In the genomic region with DNA sequence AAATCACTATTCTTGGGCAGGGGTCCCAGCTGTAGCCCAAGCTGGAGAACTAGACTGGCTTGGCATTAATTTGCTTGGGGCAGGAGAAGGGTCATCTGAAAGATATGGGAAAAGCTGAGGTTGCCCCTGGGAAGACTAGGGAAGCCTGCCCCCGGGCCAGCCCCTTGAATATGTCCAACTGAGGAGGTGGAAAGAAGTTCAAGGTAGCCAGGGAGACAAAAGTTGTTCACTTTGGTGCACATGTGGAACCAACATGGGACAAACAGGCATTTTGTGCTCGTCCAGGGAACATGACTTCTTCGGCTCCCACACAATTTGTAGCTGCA, we compare ENCODE assay signal across 12 cellular contexts. TPM values are rescaled to one million over a fixed set of nuclear protein-coding genes. Genes with fewer than 3 reads are reported as not detected.
A peak's percentile ranks its signal among the peaks of the same experiment; 100 is the strongest.
DNase-seq lines count a peak whose midpoint lies in the region; ATAC-seq and TF ChIP-seq lines count a peak whose summit lies in the region.
"Had no signal": no experiment of that assay in that cellular context is flagged by ENCODE, and none has a peak within 500 bp of the region (broad histone marks: within the 10 kb centered on the region; RNA-seq: fewer than 3 reads in every experiment).

No MANE protein-coding gene starts in this region.

- H3K36me3 ChIP-seq in PC-9 (ENCODE audit: low read depth) (peaks cover 41% of the 10 kb centered on the region), spleen (peaks cover 0 to 14% (median 3%) of the 10 kb centered on the region in 6 donors)

- H3K27ac ChIP-seq in PC-9: peak overlapping the region; percentile 83
- H3K27ac ChIP-seq in spleen: peak overlapping the region in 4 of 8 donors; percentile 14 to 95 (median 92)

- intact Hi-C loops in activated CD4-positive, alpha-beta T cell treated with anti-CD3 and anti-CD28 coated beads, Interleukin-2, amount 10 ng/mL, durations not matched to agents 24 days and 14 days (cut with micrococcal nuclease): loop anchor here (1.0 to 10.0 kb wide), 5 partner anchors 34 to 827 kb away; a partner anchor contains a TSS
- intact Hi-C loops in PC-9 (cut with micrococcal nuclease; ENCODE audit: unreplicated experiment) (loop anchor here (1.0 to 5.0 kb wide), 5 partner anchors 13 to 791 kb away; a partner anchor contains a TSS), spleen (cut with DNase I; ENCODE audit: low total_unique reads) (no loop called here), Right ventricle myocardium superior (cut with DNase I) (no loop called here)

- peak overlapping the region; percentile 92 for H3K4me2 ChIP-seq in PC-9

- peaks cover 92% of the 10 kb centered on the region for H3K79me2 ChIP-seq in PC-9 (ENCODE audit: low read depth)

- H3K4me1 ChIP-seq in PC-9 (replicated peaks; ENCODE audit: insufficient read depth) (peaks cover 54% of the 10 kb centered on the region), spleen (peaks cover 10 to 70% (median 38%) of the 10 kb centered on the region in 6 donors)

- POLR2A ChIA-PET in PC-9 (lab: Charles Lee; ENCODE audit: unreplicated experiment): interaction anchor here (0.7 kb wide), 1 partner anchor 8 kb away, joined by 3 read pairs; no protein-coding TSS in a partner anchor

- no peak overlapping the region for H2AFZ ChIP-seq in PC-9

- H3K27me3 ChIP-seq in PC-9 (ENCODE audit: insufficient read depth, low read depth): no peaks in the 10 kb centered on the region
- H3K27me3 ChIP-seq in spleen (replicated peaks in 1 of 7): peaks cover 0 to 4% (median 0%) of the 10 kb centered on the region in 7 donors

- H4K20me1 ChIP-seq in PC-9 (ENCODE audit: insufficient read depth): no peaks in the 10 kb centered on the region

- H3K4me3 Mint-ChIP-seq in activated CD4-positive, alpha-beta T cell treated with anti-CD3 and anti-CD28 coated beads, Interleukin-2, amount 10 ng/mL, durations not matched to agents 24 days and 14 days: peak overlapping the region; percentile 99
- peak overlapping the region; percentile 96 for H3K4me3 Mint-ChIP-seq in effector memory CD8-positive, alpha-beta T cell

- peaks cover 40% of the 10 kb centered on the region for H3K36me3 Mint-ChIP-seq in activated CD4-positive, alpha-beta T cell treated with anti-CD3 and anti-CD28 coated beads, Interleukin-2, amount 10 ng/mL, durations not matched to agents 24 days and 14 days (ENCODE audit: low read depth)
- H3K36me3 Mint-ChIP-seq in effector memory CD8-positive, alpha-beta T cell (ENCODE audit: insufficient read depth): no peaks in the 10 kb centered on the region

- H3K9me3 Mint-ChIP-seq in activated CD4-positive, alpha-beta T cell treated with anti-CD3 and anti-CD28 coated beads, Interleukin-2, amount 10 ng/mL, durations not matched to agents 24 days and 14 days: no peaks in the 10 kb centered on the region
- no peaks in the 10 kb centered on the region for H3K9me3 Mint-ChIP-seq in effector memory CD8-positive, alpha-beta T cell

- no peaks in the 10 kb centered on the region for H3K9me3 ChIP-seq in PC-9 (ENCODE audit: insufficient read depth, low read depth)
- no peaks in the 10 kb centered on the region for H3K9me3 ChIP-seq in spleen
- H3K9me3 ChIP-seq: mucosa of descending colon had no signal

- H3K4me1 Mint-ChIP-seq in activated CD4-positive, alpha-beta T cell treated with anti-CD3 and anti-CD28 coated beads, Interleukin-2, amount 10 ng/mL, durations not matched to agents 24 days and 14 days: peaks cover 46% of the 10 kb centered on the region
- peaks cover 37 to 50% of the 10 kb centered on the region in 2 donors for H3K4me1 Mint-ChIP-seq in effector memory CD8-positive, alpha-beta T cell (ENCODE audit: low read depth in 2 of 2)

- WGBS in spleen, 5 donors: 91 to 98% (median 95%) methylated on average over 3 of the region's 3 CpGs

- CTCF ChIA-PET in PC-9 (lab: Charles Lee): no interaction called here

- no peak for DNase-seq in activated CD4-positive, alpha-beta T cell treated with anti-CD3 and anti-CD28 coated beads, Interleukin-2, amount 10 ng/mL, durations not matched to agents 24 days and 14 days
- no peak for DNase-seq in activated CD4-positive, alpha-beta T cell treated with anti-CD3 and anti-CD28 coated beads for 1 hour
- peak in 1 of 2 experiments; percentile 8 for DNase-seq in PC-9
- no peak for DNase-seq in effector memory CD8-positive, alpha-beta T cell
- peak; percentile 63 for DNase-seq in spleen
- DNase-seq in SHP77 (lab: John Stamatoyannopoulos, UW): no peak
- no peak for DNase-seq in Right ventricle myocardium superior
- DNase-seq: anterior cingulate cortex, EL, hippocampal formation had no signal

- no peaks in the 10 kb centered on the region for H3K9me2 ChIP-seq in PC-9 (ENCODE audit: insufficient read depth)

- H3K4me3 ChIP-seq in PC-9 (peak overlapping the region; percentile 98), spleen (peak overlapping the region in 1 of 8 donors; percentile 75)
- H3K4me3 ChIP-seq: mucosa of descending colon had no signal

- peak overlapping the region; percentile 100 for H3K27ac Mint-ChIP-seq in activated CD4-positive, alpha-beta T cell treated with anti-CD3 and anti-CD28 coated beads, Interleukin-2, amount 10 ng/mL, durations not matched to agents 24 days and 14 days
- peak overlapping the region; percentile 73 to 97 for H3K27ac Mint-ChIP-seq in effector memory CD8-positive, alpha-beta T cell

- TF ChIP-seq CTCF in PC-9 (conservative IDR thresholded peaks at IDR 0.05) (no peak), spleen (IDR thresholded peaks at IDR 0.05 in 8 of 11, conservative IDR thresholded peaks at IDR 0.05 in 3 of 11) (no peak)

- no TSS peak for BruUV-seq in PC-9 (replicated peaks; lab: Mats Ljungman, UMichigan)

- TF ChIP-seq POLR2A in spleen (IDR thresholded peaks at IDR 0.05): no peak

- ATAC-seq in effector memory CD8-positive, alpha-beta T cell (replicated peaks): no peak
- ATAC-seq in GM19023 (IDR thresholded peaks at IDR 0.05; ENCODE audit: unreplicated experiment): no peak
- no peak for ATAC-seq in Right ventricle myocardium superior (ENCODE audit: poor library complexity)
- ATAC-seq: mucosa of descending colon had no signal

- no peaks in the 10 kb centered on the region for H3K27me3 Mint-ChIP-seq in activated CD4-positive, alpha-beta T cell treated with anti-CD3 and anti-CD28 coated beads, Interleukin-2, amount 10 ng/mL, durations not matched to agents 24 days and 14 days
- H3K27me3 Mint-ChIP-seq in effector memory CD8-positive, alpha-beta T cell: no peaks in the 10 kb centered on the region

- peaks cover 37% of the 10 kb centered on the region for H3F3A ChIP-seq in PC-9 (ENCODE audit: insufficient read depth, low read depth)

RNA-seq across cellular contexts. Expression of a gene that starts 1.4 kb away (rescaled TPM):
- 26.8 and 27.5 TPM in 2 replicates for total RNA-seq in activated CD4-positive, alpha-beta T cell treated with anti-CD3 and anti-CD28 coated beads, Interleukin-2, amount 10 ng/mL, durations not matched to agents 24 days and 14 days
- total RNA-seq in PC-9 (2021): 34.8 and 42.3 TPM in 2 replicates
- total RNA-seq in spleen: 10 to 100 TPM in 5 of 7 donors, 1 to 10 TPM in 2; 7.4 to 21.7 (median 14.3) TPM
- polyA plus RNA-seq in spleen: 10 to 100 TPM in 1 of 3 donors, 1 to 10 TPM in 2; 4.2 to 12.0 (median 7.3) TPM
- 3.7 TPM for total RNA-seq in Right ventricle myocardium superior

RNA-seq across cellular contexts. Expression of a gene that starts 1.6 kb away (rescaled TPM):
- 7.9 and 11.7 TPM in 2 replicates for total RNA-seq in activated CD4-positive, alpha-beta T cell treated with anti-CD3 and anti-CD28 coated beads, Interleukin-2, amount 10 ng/mL, durations not matched to agents 24 days and 14 days
- total RNA-seq in PC-9 (2021) (24.1 and 34.5 TPM in 2 replicates), spleen (10 to 100 TPM in 4 of 7 donors, 1 to 10 TPM in 3; 6.6 to 18.6 (median 10.8) TPM), Right ventricle myocardium superior (2.9 TPM)
- 1 to 10 TPM in 2 of 3 donors, under 1 TPM in 1; 0.78 to 2.6 (median 1.6) TPM for polyA plus RNA-seq in spleen

RNA-seq across cellular contexts. Expression of a gene that starts 19.7 kb away (rescaled TPM):
- not detected in 2 replicates for total RNA-seq in activated CD4-positive, alpha-beta T cell treated with anti-CD3 and anti-CD28 coated beads, Interleukin-2, amount 10 ng/mL, durations not matched to agents 24 days and 14 days
- total RNA-seq in PC-9 (2021) (not detected in 2 replicates), spleen (100 to 1,000 TPM in 3 of 7 donors, 10 to 100 TPM in 4; 39.7 to 117 (median 83.6) TPM), Right ventricle myocardium superior (24.0 TPM)
- 100 to 1,000 TPM; 165 to 292 (median 176) TPM for polyA plus RNA-seq in spleen

RNA-seq across cellular contexts. Expression of a gene that starts 46.9 kb away (rescaled TPM):
- total RNA-seq in activated CD4-positive, alpha-beta T cell treated with anti-CD3 and anti-CD28 coated beads, Interleukin-2, amount 10 ng/mL, durations not matched to agents 24 days and 14 days: 73.6 and 79.7 TPM in 2 replicates
- 172 and 174 TPM in 2 replicates for total RNA-seq in PC-9 (2021)
- total RNA-seq in spleen: 100 to 1,000 TPM in 6 of 7 donors, 10 to 100 TPM in 1; 99.3 to 126 (median 114) TPM
- polyA plus RNA-seq in spleen: 10 to 100 TPM; 47.9 to 75.7 (median 55.0) TPM
- 116 TPM for total RNA-seq in Right ventricle myocardium superior

RNA-seq across cellular contexts. Expression of a gene that starts 57.4 kb away (rescaled TPM):
- total RNA-seq in activated CD4-positive, alpha-beta T cell treated with anti-CD3 and anti-CD28 coated beads, Interleukin-2, amount 10 ng/mL, durations not matched to agents 24 days and 14 days: 4.2 and 5.5 TPM in 2 replicates
- total RNA-seq in PC-9 (2021): 3.1 and 3.4 TPM in 2 replicates
- total RNA-seq in spleen: 1 to 10 TPM; 2.2 to 5.7 (median 4.5) TPM
- polyA plus RNA-seq in spleen: 1 to 10 TPM; 2.0 to 2.9 (median 2.6) TPM
- total RNA-seq in Right ventricle myocardium superior: 3.6 TPM

Comparison
In these comparisons a context has a peak if more than half of its experiments do, and no peak if none do; other contexts are left out.
1. RNA of a gene that starts 19.7 kb away (total RNA-seq): 39.7 to 117 TPM in spleen and 24.0 TPM in Right ventricle myocardium superior (single experiment); not detected in activated CD4-positive, alpha-beta T cell treated with anti-CD3 and anti-CD28 coated beads, Interleukin-2, amount 10 ng/mL, durations not matched to agents 24 days and 14 days and not detected in PC-9; every median in the first group is over 10 times any median in the second.
2. intact Hi-C loops: an anchor here in activated CD4-positive, alpha-beta T cell treated with anti-CD3 and anti-CD28 coated beads, Interleukin-2, amount 10 ng/mL, durations not matched to agents 24 days and 14 days (1.0 to 10.0 kb wide) and PC-9 (1.0 to 5.0 kb wide); none called in spleen and Right ventricle myocardium superior.